In the genomic region with DNA sequence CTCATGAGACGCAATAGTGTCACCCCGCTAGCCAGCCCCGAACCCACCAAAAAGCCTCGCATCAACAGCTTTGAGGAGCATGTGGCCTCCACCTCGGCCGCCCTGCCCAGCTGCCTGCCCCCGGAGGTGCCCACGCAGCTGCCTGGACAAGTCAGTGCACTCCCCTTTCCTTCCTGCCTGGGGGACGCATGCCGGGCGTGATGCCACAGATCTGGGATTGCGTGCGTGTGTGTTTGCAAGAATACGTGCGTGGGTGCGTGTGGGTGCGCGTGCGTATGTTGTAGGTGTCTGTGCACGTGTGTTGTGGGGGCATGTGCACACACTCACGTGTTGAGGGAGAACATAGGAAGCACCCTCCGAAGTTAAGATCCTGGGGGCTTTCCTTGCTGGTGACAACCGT, we compare ENCODE assay signal across 32 cellular contexts. TPM values are rescaled to one million over a fixed set of nuclear protein-coding genes. Genes with fewer than 3 reads are reported as not detected.
A peak's percentile ranks its signal among the peaks of the same experiment; 100 is the strongest.
DNase-seq lines count a peak whose midpoint lies in the region; ATAC-seq, FAIRE-seq and TF ChIP-seq lines count a peak whose summit lies in the region.
"Had no signal": no experiment of that assay in that cellular context is flagged by ENCODE, and none has a peak within 500 bp of the region (broad histone marks: within the 10 kb centered on the region; RNA-seq: fewer than 3 reads in every experiment).

No MANE protein-coding gene starts in this region.

- no peak for ATAC-seq in activated CD8-positive, alpha-beta T cell treated with anti-CD3 and anti-CD28 coated beads, Interleukin-2, amount 10 ng/mL, durations not matched to agents 7 days and 5 days
- ATAC-seq in activated CD8-positive, alpha-beta T cell treated with anti-CD3 and anti-CD28 coated beads for 36 hours: no peak
- no peak for ATAC-seq in CD8-positive, alpha-beta T cell
- ATAC-seq: foreskin keratinocyte; naive thymus-derived CD8-positive, alpha-beta T cell; pancreas had no signal

- H3K27ac Mint-ChIP-seq in activated CD8-positive, alpha-beta T cell treated with anti-CD3 and anti-CD28 coated beads, Interleukin-2, amount 10 ng/mL, durations not matched to agents 7 days and 5 days: peak overlapping the region; percentile 37
- H3K27ac Mint-ChIP-seq in activated CD8-positive, alpha-beta T cell treated with anti-CD3 and anti-CD28 coated beads for 36 hours: no peak overlapping the region
- peak overlapping the region; percentile 64 for H3K27ac Mint-ChIP-seq in CD8-positive, alpha-beta T cell
- H3K27ac Mint-ChIP-seq in astrocyte (ENCODE audit: unreplicated experiment): peak overlapping the region; percentile 66
- peak overlapping the region; percentile 86 for H3K27ac Mint-ChIP-seq in neural progenitor cell

- peaks cover 20% of the 10 kb centered on the region for H3K79me2 ChIP-seq in astrocyte (ENCODE audit: insufficient read depth, low read length)
- no peaks in the 10 kb centered on the region for H3K79me2 ChIP-seq in neural progenitor cell (ENCODE audit: low read depth)

- no peak for DNase-seq in activated CD8-positive, alpha-beta T cell treated with anti-CD3 and anti-CD28 coated beads, Interleukin-2, amount 10 ng/mL, durations not matched to agents 7 days and 5 days
- DNase-seq in activated CD8-positive, alpha-beta T cell treated with anti-CD3 and anti-CD28 coated beads for 36 hours: no peak
- no peak for DNase-seq in CD8-positive, alpha-beta T cell
- no peak for DNase-seq in astrocyte (ENCODE audit: low read depth)
- no peak for DNase-seq in neural progenitor cell (ENCODE audit: low spot score)
- no peak for DNase-seq in DMS53 (lab: John Stamatoyannopoulos, UW)
- no peak for DNase-seq in RKO (ENCODE audit: low spot score)
- no peak for DNase-seq in DMS53 treated with DMSO at 0.1 percent for 48 hours (lab: John Stamatoyannopoulos, UW; ENCODE audit: unreplicated experiment)
- DNase-seq: activated CD8-positive, alpha-beta memory T cell treated with anti-CD3 and anti-CD28 coated beads for 24 hours; activated gamma-delta T cell treated with Interleukin-2 at 50 U/mL for 16 hours; activated T-cell treated with anti-CD3 and anti-CD28 coated beads for 4 hours; cerebellar nuclear complex; esophagus squamous epithelium; foreskin keratinocyte; GOT3; MG63; naive thymus-derived CD8-positive, alpha-beta T cell; NCI-H1105 treated with DMSO at 0.1 percent for 48 hours; NCI-H187 treated with DMSO at 0.1 percent for 48 hours; NCI-H2171; pancreas; RPMI8226; stimulated activated naive CD4-positive, alpha-beta T cell had no signal

- peaks cover 26% of the 10 kb centered on the region for H3K4me1 Mint-ChIP-seq in activated CD8-positive, alpha-beta T cell treated with anti-CD3 and anti-CD28 coated beads, Interleukin-2, amount 10 ng/mL, durations not matched to agents 7 days and 5 days (ENCODE audit: low read depth)
- H3K4me1 Mint-ChIP-seq in activated CD8-positive, alpha-beta T cell treated with anti-CD3 and anti-CD28 coated beads for 36 hours (ENCODE audit: low read depth): peaks cover 7% of the 10 kb centered on the region
- peaks cover 16% of the 10 kb centered on the region for H3K4me1 Mint-ChIP-seq in CD8-positive, alpha-beta T cell (ENCODE audit: low read depth)
- H3K4me1 Mint-ChIP-seq in astrocyte (ENCODE audit: low read depth, unreplicated experiment) (no peaks in the 10 kb centered on the region), neural progenitor cell (no peaks in the 10 kb centered on the region)

- no peak overlapping the region for H3K4me2 ChIP-seq in astrocyte (ENCODE audit: low read length)
- H3K4me2 ChIP-seq in neural progenitor cell: no peak overlapping the region
- H3K4me2 ChIP-seq: KMS-11 had no signal

- no peak overlapping the region for H3K4me3 ChIP-seq in CD8-positive, alpha-beta T cell (ENCODE audit: low read depth, low read length)
- H3K4me3 ChIP-seq in astrocyte (ENCODE audit: insufficient read depth, low read depth, low read length) (no peak overlapping the region), neural progenitor cell (no peak overlapping the region)
- H3K4me3 ChIP-seq: esophagus squamous epithelium, lung, MG63, pancreas, thoracic aorta had no signal

- H3K9me3 ChIP-seq in CD8-positive, alpha-beta T cell (ENCODE audit: low read length): no peaks in the 10 kb centered on the region
- H3K9me3 ChIP-seq in astrocyte (ENCODE audit: insufficient read depth, low read depth, low read length) (no peaks in the 10 kb centered on the region), neural progenitor cell (ENCODE audit: low read depth) (no peaks in the 10 kb centered on the region)
- H3K9me3 ChIP-seq: esophagus squamous epithelium, MG63, pancreas, thoracic aorta had no signal

- no peaks in the 10 kb centered on the region for H3K27me3 Mint-ChIP-seq in activated CD8-positive, alpha-beta T cell treated with anti-CD3 and anti-CD28 coated beads, Interleukin-2, amount 10 ng/mL, durations not matched to agents 7 days and 5 days (ENCODE audit: low read depth)
- H3K27me3 Mint-ChIP-seq in activated CD8-positive, alpha-beta T cell treated with anti-CD3 and anti-CD28 coated beads for 36 hours: no peaks in the 10 kb centered on the region
- H3K27me3 Mint-ChIP-seq in CD8-positive, alpha-beta T cell (ENCODE audit: low read depth): no peaks in the 10 kb centered on the region
- H3K27me3 Mint-ChIP-seq in astrocyte (ENCODE audit: low read depth, unreplicated experiment) (no peaks in the 10 kb centered on the region), neural progenitor cell (ENCODE audit: insufficient read depth, low read depth) (peaks cover 6% of the 10 kb centered on the region)
- H3K27me3 Mint-ChIP-seq: naive thymus-derived CD8-positive, alpha-beta T cell had no signal

- no peaks in the 10 kb centered on the region for H3K9me3 Mint-ChIP-seq in activated CD8-positive, alpha-beta T cell treated with anti-CD3 and anti-CD28 coated beads, Interleukin-2, amount 10 ng/mL, durations not matched to agents 7 days and 5 days (ENCODE audit: insufficient read depth)
- no peaks in the 10 kb centered on the region for H3K9me3 Mint-ChIP-seq in activated CD8-positive, alpha-beta T cell treated with anti-CD3 and anti-CD28 coated beads for 36 hours
- H3K9me3 Mint-ChIP-seq in CD8-positive, alpha-beta T cell: no peaks in the 10 kb centered on the region
- no peaks in the 10 kb centered on the region for H3K9me3 Mint-ChIP-seq in astrocyte (ENCODE audit: unreplicated experiment)
- no peaks in the 10 kb centered on the region for H3K9me3 Mint-ChIP-seq in neural progenitor cell
- H3K9me3 Mint-ChIP-seq: naive thymus-derived CD8-positive, alpha-beta T cell had no signal

- FAIRE-seq in astrocyte (lab: Jason Lieb, UNC): no peak
- FAIRE-seq: A204.1, D721Med, endometrium, GM18507, GM19239, pancreas, urothelium cell line had no signal

- peaks cover 37% of the 10 kb centered on the region for H4K20me1 ChIP-seq in astrocyte (ENCODE audit: insufficient read depth, low read length)
- H4K20me1 ChIP-seq in neural progenitor cell (ENCODE audit: low read depth): peaks cover 96% of the 10 kb centered on the region

- TF ChIP-seq CTCF in activated CD8-positive, alpha-beta T cell treated with anti-CD3 and anti-CD28 coated beads for 36 hours (IDR thresholded peaks at IDR 0.05): no peak
- no peak for TF ChIP-seq CTCF in CD8-positive, alpha-beta T cell (IDR thresholded peaks at IDR 0.05)
- TF ChIP-seq CTCF in astrocyte (IDR thresholded peaks at IDR 0.05; ENCODE audit: insufficient read depth, low read depth, low read length) (no peak), neural progenitor cell (IDR thresholded peaks at IDR 0.05) (no peak)

- peaks cover 9% of the 10 kb centered on the region for H3K4me1 ChIP-seq in CD8-positive, alpha-beta T cell (ENCODE audit: insufficient read depth, low read length)
- peaks cover 23% of the 10 kb centered on the region for H3K4me1 ChIP-seq in astrocyte (ENCODE audit: insufficient read depth, low read length)
- no peaks in the 10 kb centered on the region for H3K4me1 ChIP-seq in neural progenitor cell
- H3K4me1 ChIP-seq: esophagus squamous epithelium, foreskin keratinocyte, pancreas had no signal

- no peaks in the 10 kb centered on the region for H3F3A ChIP-seq in neural progenitor cell (ENCODE audit: low read depth)

- peaks cover 42% of the 10 kb centered on the region for H3K36me3 ChIP-seq in CD8-positive, alpha-beta T cell (ENCODE audit: insufficient read depth, low read length)
- H3K36me3 ChIP-seq in astrocyte (ENCODE audit: insufficient read depth, low read length): peaks cover 39% of the 10 kb centered on the region
- peaks cover 4% of the 10 kb centered on the region for H3K36me3 ChIP-seq in neural progenitor cell

- intact Hi-C loops in activated CD8-positive, alpha-beta T cell treated with anti-CD3 and anti-CD28 coated beads for 36 hours (cut with micrococcal nuclease): no loop called here
- intact Hi-C loops in CD8-positive, alpha-beta T cell (cut with DNase I, micrococcal nuclease): no loop called here

- no peak overlapping the region for H3K4me3 Mint-ChIP-seq in activated CD8-positive, alpha-beta T cell treated with anti-CD3 and anti-CD28 coated beads, Interleukin-2, amount 10 ng/mL, durations not matched to agents 7 days and 5 days
- no peak overlapping the region for H3K4me3 Mint-ChIP-seq in activated CD8-positive, alpha-beta T cell treated with anti-CD3 and anti-CD28 coated beads for 36 hours
- H3K4me3 Mint-ChIP-seq in CD8-positive, alpha-beta T cell: no peak overlapping the region
- H3K4me3 Mint-ChIP-seq in astrocyte (ENCODE audit: unreplicated experiment) (no peak overlapping the region), neural progenitor cell (peak overlapping the region; percentile 39)
- H3K4me3 Mint-ChIP-seq: naive thymus-derived CD8-positive, alpha-beta T cell had no signal

- H3K27me3 ChIP-seq in CD8-positive, alpha-beta T cell (ENCODE audit: insufficient read depth, low read length): no peaks in the 10 kb centered on the region
- no peaks in the 10 kb centered on the region for H3K27me3 ChIP-seq in astrocyte (ENCODE audit: insufficient read depth, low read length)
- no peaks in the 10 kb centered on the region for H3K27me3 ChIP-seq in neural progenitor cell
- H3K27me3 ChIP-seq: esophagus squamous epithelium, foreskin keratinocyte, MG63, pancreas had no signal

- POLR2A ChIA-PET in activated CD8-positive, alpha-beta T cell treated with anti-CD3 and anti-CD28 coated beads, Interleukin-2, amount 10 ng/mL, durations not matched to agents 7 days and 5 days (lab: Charles Lee): no interaction called here
- POLR2A ChIA-PET in activated CD8-positive, alpha-beta T cell treated with anti-CD3 and anti-CD28 coated beads for 36 hours (lab: Charles Lee): interaction anchor here (1.7 kb wide), 1 partner anchor 180 kb away, joined by 5 read pairs; no protein-coding TSS in a partner anchor
- POLR2A ChIA-PET in CD8-positive, alpha-beta T cell (lab: Charles Lee): no interaction called here

- H3K9ac ChIP-seq in astrocyte (ENCODE audit: low read length) (no peak overlapping the region), neural progenitor cell (no peak overlapping the region)
- H3K9ac ChIP-seq: KMS-11 had no signal

- CTCF ChIA-PET in activated CD8-positive, alpha-beta T cell treated with anti-CD3 and anti-CD28 coated beads, Interleukin-2, amount 10 ng/mL, durations not matched to agents 7 days and 5 days (lab: Charles Lee): interaction anchor here (1.0 kb wide), 1 partner anchor 175 kb away, joined by 3 read pairs; no protein-coding TSS in a partner anchor
- CTCF ChIA-PET in activated CD8-positive, alpha-beta T cell treated with anti-CD3 and anti-CD28 coated beads for 36 hours (lab: Charles Lee): no interaction called here
- CTCF ChIA-PET in CD8-positive, alpha-beta T cell (lab: Charles Lee): no interaction called here

- no peak overlapping the region for H3K27ac ChIP-seq in CD8-positive, alpha-beta T cell (ENCODE audit: low read depth, low read length)
- H3K27ac ChIP-seq in astrocyte (ENCODE audit: low read depth, low read length): no peak overlapping the region
- H3K27ac ChIP-seq in neural progenitor cell: no peak overlapping the region
- H3K27ac ChIP-seq: esophagus squamous epithelium, foreskin keratinocyte, KMS-11, pancreas had no signal

- H2AFZ ChIP-seq in astrocyte (ENCODE audit: low read depth, low read length): no peak overlapping the region
- no peak overlapping the region for H2AFZ ChIP-seq in neural progenitor cell (replicated peaks)

- H3K36me3 Mint-ChIP-seq in activated CD8-positive, alpha-beta T cell treated with anti-CD3 and anti-CD28 coated beads, Interleukin-2, amount 10 ng/mL, durations not matched to agents 7 days and 5 days (ENCODE audit: low read depth): peaks cover 74% of the 10 kb centered on the region
- peaks cover 70% of the 10 kb centered on the region for H3K36me3 Mint-ChIP-seq in activated CD8-positive, alpha-beta T cell treated with anti-CD3 and anti-CD28 coated beads for 36 hours (ENCODE audit: low read depth)
- peaks cover 89% of the 10 kb centered on the region for H3K36me3 Mint-ChIP-seq in CD8-positive, alpha-beta T cell
- H3K36me3 Mint-ChIP-seq in astrocyte (ENCODE audit: low read depth, unreplicated experiment) (peaks cover 18% of the 10 kb centered on the region), neural progenitor cell (peaks cover 46% of the 10 kb centered on the region)

RNA-seq across cellular contexts. Expression of gene PFKFB3, which starts 23.5 kb away (rescaled TPM):
- 10 to 100 TPM; 93.0 to 97.3 TPM for total RNA-seq in activated CD8-positive, alpha-beta T cell treated with anti-CD3 and anti-CD28 coated beads, Interleukin-2, amount 10 ng/mL, durations not matched to agents 7 days and 5 days
- 100 to 1,000 TPM; 107 to 117 TPM for total RNA-seq in activated CD8-positive, alpha-beta T cell treated with anti-CD3 and anti-CD28 coated beads for 36 hours
- total RNA-seq in CD8-positive, alpha-beta T cell: 100 to 1,000 TPM; 221 to 233 TPM
- total RNA-seq in astrocyte (52.4 and 53.4 TPM in 2 replicates), neural progenitor cell (ENCODE audit: low replicate concordance) (28.8 and 52.2 TPM in 2 replicates)
